ENCODE assay signal across 17 cellular contexts in genomic region chr5:138998521-138998920, GRCh38.
DNase-seq lines count a peak whose midpoint lies in the region; TF ChIP-seq lines count a peak whose summit lies in the region.
"Had no signal": no experiment of that assay in that cellular context is flagged by ENCODE, and none has a peak within 500 bp of the region (broad histone marks: within the 10 kb centered on the region; RNA-seq: fewer than 3 reads in every experiment).

No MANE protein-coding gene starts in this region.

- no peak overlapping the region for H3K18ac ChIP-seq in mesendoderm (ENCODE audit: low read length)

- no peaks in the 10 kb centered on the region for H3K79me2 ChIP-seq in mesendoderm (ENCODE audit: control insufficient read depth, insufficient read depth, low read length)

- no peak overlapping the region for H4K5ac ChIP-seq in mesendoderm (ENCODE audit: low read length)

- H3K23ac ChIP-seq in mesendoderm (ENCODE audit: low read length): no peak overlapping the region

- no peak overlapping the region for H3K56ac ChIP-seq in mesendoderm (ENCODE audit: low read length)

- H3K4me3 Mint-ChIP-seq in osteocyte (ENCODE audit: unreplicated experiment): no peak overlapping the region
- H3K4me3 Mint-ChIP-seq: B cell; CD4-positive, alpha-beta T cell; CD8-positive, alpha-beta T cell had no signal

- in situ Hi-C loops in GM13977 (cut with MboI; ENCODE audit: low pct_unique_long_range_greater_than_20kb, low sequenced_read_pairs, unreplicated experiment): no loop called here

- H3K27ac ChIP-seq in mesendoderm (ENCODE audit: low read depth, low read length): no peak overlapping the region
- H3K27ac ChIP-seq: BLaER1 treated with 17β-estradiol and CSF1 and Interleukin-3, amounts not matched to agents 10 nM and 100 nM; C4-2B had no signal

- no peak overlapping the region for H2AK5ac ChIP-seq in mesendoderm (ENCODE audit: low read length)

- TF ChIP-seq CTCF in osteocyte (IDR thresholded peaks at IDR 0.05) (no peak), GM13977 (IDR thresholded peaks at IDR 0.05; ENCODE audit: extremely low read depth, insufficient read depth, missing control alignments) (no peak)

- no peak overlapping the region for H3K4me2 ChIP-seq in mesendoderm (ENCODE audit: low read length)
- H3K4me2 ChIP-seq: BLaER1 treated with 17β-estradiol and CSF1 and Interleukin-3, amounts not matched to agents 10 nM and 100 nM had no signal

- no peaks in the 10 kb centered on the region for H3K36me3 ChIP-seq in mesendoderm (ENCODE audit: control insufficient read depth, insufficient read depth, low read length)

- H3K4ac ChIP-seq in mesendoderm (ENCODE audit: low read depth, low read length): no peak overlapping the region

- H2BK15ac ChIP-seq in mesendoderm (replicated peaks; ENCODE audit: low read depth): no peak overlapping the region

- H3K79me1 ChIP-seq in mesendoderm (ENCODE audit: low read length): no peaks in the 10 kb centered on the region

- peaks cover 14% of the 10 kb centered on the region for H3K9me3 Mint-ChIP-seq in osteocyte (ENCODE audit: unreplicated experiment)

- H3K27ac Mint-ChIP-seq in osteocyte (ENCODE audit: unreplicated experiment): no peak overlapping the region
- H3K27ac Mint-ChIP-seq: B cell; CD4-positive, alpha-beta T cell; CD8-positive, alpha-beta T cell had no signal

- H3K27me3 Mint-ChIP-seq in osteocyte (ENCODE audit: unreplicated experiment): no peaks in the 10 kb centered on the region
- H3K27me3 Mint-ChIP-seq: B cell; CD4-positive, alpha-beta T cell had no signal

- H3K4me1 Mint-ChIP-seq in osteocyte (ENCODE audit: unreplicated experiment): no peaks in the 10 kb centered on the region
- H3K4me1 Mint-ChIP-seq: B cell had no signal

- no peak overlapping the region for H3K4me3 ChIP-seq in mesendoderm (ENCODE audit: low read length)
- H3K4me3 ChIP-seq: BLaER1 treated with 17β-estradiol and CSF1 and Interleukin-3, amounts not matched to agents 10 nM and 100 nM had no signal

- no peaks in the 10 kb centered on the region for H3K4me1 ChIP-seq in mesendoderm (ENCODE audit: control insufficient read depth, low read depth, low read length)
- H3K4me1 ChIP-seq: BLaER1 treated with 17β-estradiol and CSF1 and Interleukin-3, amounts not matched to agents 10 nM and 100 nM; Caco-2 had no signal

- no peak overlapping the region for H2BK5ac ChIP-seq in mesendoderm (ENCODE audit: low read length)

- H2BK120ac ChIP-seq in mesendoderm (ENCODE audit: low read depth, low read length): no peak overlapping the region

- no peak overlapping the region for H3K9ac ChIP-seq in mesendoderm (ENCODE audit: low read length)
- H3K9ac ChIP-seq: BLaER1 treated with 17β-estradiol and CSF1 and Interleukin-3, amounts not matched to agents 10 nM and 100 nM had no signal

- peaks cover 11% of the 10 kb centered on the region for H3K36me3 Mint-ChIP-seq in osteocyte (ENCODE audit: unreplicated experiment)

- DNase-seq in NCI-H82 treated with DMSO at 0.1 percent for 48 hours (lab: John Stamatoyannopoulos, UW; ENCODE audit: unreplicated experiment): peak; percentile 72
- peak; percentile 69 for DNase-seq in mesendoderm
- DNase-seq in osteocyte (ENCODE audit: extremely low spot score, unreplicated experiment): peak; percentile 7
- no peak for DNase-seq in GM13977 (ENCODE audit: low spot score)
- DNase-seq in activated CD4-positive, alpha-beta T cell treated with anti-CD3 and anti-CD28 coated beads, Interleukin-2, amount 50 U/mL, for 4 hours: no peak
- no peak for DNase-seq in GOT3 (lab: John Stamatoyannopoulos, UW)
- DNase-seq: 8988T; AML-193; Caco-2; Calu3; CD4-positive, alpha-beta T cell; CD8-positive, alpha-beta T cell; DMS79 treated with DMSO at 0.1 percent for 48 hours; GF-D8 had no signal

- no CpG with 5 or more reads among the region's 1 CpG for WGBS in mesendoderm (ENCODE audit: extremely low coverage, insufficient coverage, low lambda C conversion rate)

- no peak overlapping the region for H4K8ac ChIP-seq in mesendoderm (ENCODE audit: low read depth, low read length)

- no peaks in the 10 kb centered on the region for H3K27me3 ChIP-seq in mesendoderm (ENCODE audit: insufficient read depth, low read length, poor library complexity)
- H3K27me3 ChIP-seq: BLaER1 treated with 17β-estradiol and CSF1 and Interleukin-3, amounts not matched to agents 10 nM and 100 nM had no signal

Comparison
In these comparisons a context has a peak if more than half of its experiments do, and no peak if none do; other contexts are left out.
1. DNase-seq: peak in NCI-H82 treated with DMSO at 0.1 percent for 48 hours (single experiment), mesendoderm (single experiment) and osteocyte (single experiment); none in GM13977 (single experiment), activated CD4-positive, alpha-beta T cell treated with anti-CD3 and anti-CD28 coated beads, Interleukin-2, amount 50 U/mL, for 4 hours (0 of 2) and GOT3 (single experiment).